ENCODE assay signal across 17 cellular contexts in genomic region chr3:7787871-7788828, GRCh38.
DNase-seq lines count a peak whose midpoint lies in the region; ATAC-seq, FAIRE-seq and TF ChIP-seq lines count a peak whose summit lies in the region.
"Had no signal": no experiment of that assay in that cellular context is flagged by ENCODE, and none has a peak within 500 bp of the region (broad histone marks: within the 10 kb centered on the region; RNA-seq: fewer than 3 reads in every experiment).

No MANE protein-coding gene starts in this region.

- H3K4me3 ChIP-seq in mammary epithelial cell (replicated peaks in 1 of 3; ENCODE audit: insufficient read depth in 1 of 3, low read depth in 2 of 3, low read length in 3 of 3) = no peak overlapping the region
- no peak overlapping the region for H3K4me3 ChIP-seq in keratinocyte (ENCODE audit: control insufficient read depth in 2 of 3, extremely low read depth in 1 of 3, insufficient read depth in 2 of 3, low read depth in 1 of 3, low read length in 3 of 3)
- H3K4me3 ChIP-seq: spleen had no signal

- H3K9me3 ChIP-seq in mammary epithelial cell (replicated peaks; ENCODE audit: insufficient read depth, low read length) (peaks cover 5% of the 10 kb centered on the region), keratinocyte (ENCODE audit: control insufficient read depth, low read depth, low read length) (no peaks in the 10 kb centered on the region)
- H3K9me3 ChIP-seq: spleen had no signal

- WGBS in mammary epithelial cell (ENCODE audit: low coverage, missing lambda C conversion rate) = 56% methylated on average over 5 of the region's 5 CpGs

- no peaks in the 10 kb centered on the region for H3K9me1 ChIP-seq in keratinocyte (ENCODE audit: control insufficient read depth, extremely low read depth, insufficient read depth, low read length)

- dilution Hi-C loops in mammary epithelial cell (cut with HindIII; ENCODE audit: low sequenced_read_pairs) = no loop called here
- dilution Hi-C loops in keratinocyte (cut with MboI; ENCODE audit: extremely low pct_ligation_motif_present, low sequenced_read_pairs) = no loop called here

- H3K79me2 ChIP-seq in mammary epithelial cell (ENCODE audit: insufficient read depth, low read length) = no peaks in the 10 kb centered on the region
- H3K79me2 ChIP-seq in keratinocyte (ENCODE audit: control insufficient read depth, insufficient read depth, low read length) = no peaks in the 10 kb centered on the region

- no peak overlapping the region for H3K27ac Mint-ChIP-seq in glutamatergic neuron (ENCODE audit: unreplicated experiment)
- H3K27ac Mint-ChIP-seq: activated CD4-positive, alpha-beta T cell treated with anti-CD3 and anti-CD28 coated beads, Interleukin-2, amount 10 ng/mL, durations not matched to agents 7 days and 5 days; activated naive CD8-positive, alpha-beta T cell treated with anti-CD3 and anti-CD28 coated beads, Interleukin-2, amount 10 ng/mL, durations not matched to agents 7 days and 5 days; activated T-cell treated with anti-CD3 and anti-CD28 coated beads, Interleukin-2, amount 50 U/mL, for 24 hours had no signal

- CTCF ChIA-PET in mammary epithelial cell (lab: Charles Lee; ENCODE audit: low non-redundant PET) = no interaction called here

- H3K4me2 ChIP-seq in mammary epithelial cell (ENCODE audit: insufficient read depth, low read depth, low read length) = no peak overlapping the region
- peak overlapping the region; percentile 26 for H3K4me2 ChIP-seq in keratinocyte (ENCODE audit: control insufficient read depth, extremely low read depth, insufficient read depth, low read depth, low read length)

- H3K9ac ChIP-seq in mammary epithelial cell (ENCODE audit: insufficient read depth, low read length) = no peak overlapping the region
- H3K9ac ChIP-seq in keratinocyte (ENCODE audit: control insufficient read depth, extremely low read depth, insufficient read depth, low read length) = no peak overlapping the region

- in situ Hi-C loops in ACHN (cut with HindIII; ENCODE audit: low pct_ligation_motif_present, low pct_unique_long_range_greater_than_20kb, low sequenced_read_pairs) (no loop called here), mammary epithelial cell (cut with MboI; ENCODE audit: low sequenced_read_pairs in 2 of 2) (no loop called here)

- H3K36me3 Mint-ChIP-seq in glutamatergic neuron (ENCODE audit: unreplicated experiment) = no peaks in the 10 kb centered on the region
- H3K36me3 Mint-ChIP-seq: activated naive CD8-positive, alpha-beta T cell treated with anti-CD3 and anti-CD28 coated beads, Interleukin-2, amount 10 ng/mL, durations not matched to agents 7 days and 5 days had no signal

- H3K27ac ChIP-seq in mammary epithelial cell (ENCODE audit: insufficient read depth, low read depth, low read length) (no peak overlapping the region), keratinocyte (ENCODE audit: control insufficient read depth, insufficient read depth, low read length) (no peak overlapping the region)
- H3K27ac ChIP-seq: RWPE1, spleen had no signal

- peaks cover 4% of the 10 kb centered on the region for H3K9me3 Mint-ChIP-seq in glutamatergic neuron (ENCODE audit: unreplicated experiment)
- H3K9me3 Mint-ChIP-seq: activated T-cell treated with anti-CD3 and anti-CD28 coated beads, Interleukin-2, amount 50 U/mL, for 24 hours had no signal

- intact Hi-C loops in mammary epithelial cell (cut with micrococcal nuclease) = no loop called here

- H3K27me3 ChIP-seq in mammary epithelial cell (ENCODE audit: insufficient read depth, low read length) (no peaks in the 10 kb centered on the region), keratinocyte (ENCODE audit: control insufficient read depth, extremely low read depth, insufficient read depth, low read length) (no peaks in the 10 kb centered on the region)
- H3K27me3 ChIP-seq: spleen had no signal

- TF ChIP-seq CTCF in mammary epithelial cell (conservative IDR thresholded peaks at IDR 0.05 in 1 of 2, IDR thresholded peaks at IDR 0.05 in 1 of 2; ENCODE audit: extremely low read depth in 1 of 2, insufficient read depth in 1 of 2, low read depth in 1 of 2, low read length in 2 of 2) (no peak), keratinocyte (optimal IDR thresholded peaks at IDR 0.05 in 1 of 3, IDR thresholded peaks at IDR 0.05 in 1 of 3, conservative IDR thresholded peaks at IDR 0.05 in 1 of 3; ENCODE audit: extremely low read depth in 1 of 3, insufficient read depth in 2 of 3, low read length in 3 of 3) (peak in 1 of 3 experiments; percentile 27), glutamatergic neuron (IDR thresholded peaks at IDR 0.05; ENCODE audit: partially characterized antibody, unreplicated experiment) (no peak)

- ATAC-seq in GM19351 (IDR thresholded peaks at IDR 0.05; ENCODE audit: unreplicated experiment) = no peak
- ATAC-seq in HG03520 (IDR thresholded peaks at IDR 0.05; ENCODE audit: unreplicated experiment) = no peak

- H2AFZ ChIP-seq in mammary epithelial cell (ENCODE audit: low read depth, low read length) (no peak overlapping the region), keratinocyte (ENCODE audit: control insufficient read depth, low read length) (no peak overlapping the region)

- FAIRE-seq in keratinocyte (lab: Jason Lieb, UNC) = peak; percentile 94
- FAIRE-seq: colon, H54 had no signal

- no peaks in the 10 kb centered on the region for H3K27me3 Mint-ChIP-seq in glutamatergic neuron (ENCODE audit: unreplicated experiment)
- H3K27me3 Mint-ChIP-seq: activated CD4-positive, alpha-beta T cell treated with anti-CD3 and anti-CD28 coated beads, Interleukin-2, amount 10 ng/mL, durations not matched to agents 7 days and 5 days; activated naive CD8-positive, alpha-beta T cell treated with anti-CD3 and anti-CD28 coated beads, Interleukin-2, amount 10 ng/mL, durations not matched to agents 7 days and 5 days; activated T-cell treated with anti-CD3 and anti-CD28 coated beads, Interleukin-2, amount 50 U/mL, for 24 hours had no signal

- DNase-seq in ACHN (peak; percentile 18), HT1080 (ENCODE audit: low read depth) (peak; percentile 40), mammary epithelial cell (peak; percentile 1), keratinocyte (ENCODE audit: low read depth, low spot score) (peak; percentile 28), NOMO-1 treated with DMSO at 0.1 percent for 48 hours (lab: John Stamatoyannopoulos, UW; ENCODE audit: unreplicated experiment) (no peak), glutamatergic neuron (no peak)
- DNase-seq: activated CD4-positive, alpha-beta T cell treated with anti-CD3 and anti-CD28 coated beads, Interleukin-2, amount 10 ng/mL, durations not matched to agents 7 days and 5 days; activated naive CD8-positive, alpha-beta T cell treated with anti-CD3 and anti-CD28 coated beads, Interleukin-2, amount 10 ng/mL, durations not matched to agents 7 days and 5 days; activated T-cell treated with anti-CD3 and anti-CD28 coated beads, Interleukin-2, amount 50 U/mL, for 24 hours; NCI-H1436 treated with DMSO at 0.1 percent for 48 hours; NCI-H510A treated with DMSO at 0.1 percent for 48 hours; spleen had no signal

- no peaks in the 10 kb centered on the region for H3K36me3 ChIP-seq in mammary epithelial cell (ENCODE audit: insufficient read depth, low read length)
- H3K36me3 ChIP-seq in keratinocyte (ENCODE audit: control insufficient read depth in 2 of 2, extremely low read depth in 1 of 2, insufficient read depth in 2 of 2, low read length in 2 of 2) = no peaks in the 10 kb centered on the region
- H3K36me3 ChIP-seq: spleen had no signal

- no peak overlapping the region for H3K4me3 Mint-ChIP-seq in glutamatergic neuron (ENCODE audit: unreplicated experiment)
- H3K4me3 Mint-ChIP-seq: activated CD4-positive, alpha-beta T cell treated with anti-CD3 and anti-CD28 coated beads, Interleukin-2, amount 10 ng/mL, durations not matched to agents 7 days and 5 days; activated naive CD8-positive, alpha-beta T cell treated with anti-CD3 and anti-CD28 coated beads, Interleukin-2, amount 10 ng/mL, durations not matched to agents 7 days and 5 days; activated T-cell treated with anti-CD3 and anti-CD28 coated beads, Interleukin-2, amount 50 U/mL, for 24 hours had no signal

- H4K20me1 ChIP-seq in mammary epithelial cell (ENCODE audit: insufficient read depth, low read length) (no peaks in the 10 kb centered on the region), keratinocyte (ENCODE audit: control insufficient read depth, extremely low read depth, insufficient read depth, low read length) (no peaks in the 10 kb centered on the region)

- no peaks in the 10 kb centered on the region for H3K4me1 ChIP-seq in mammary epithelial cell (ENCODE audit: insufficient read depth, low read length)
- peaks cover 7% of the 10 kb centered on the region for H3K4me1 ChIP-seq in keratinocyte (ENCODE audit: control insufficient read depth, extremely low read depth, insufficient read depth, low read length)
- H3K4me1 ChIP-seq: spleen had no signal

- no peaks in the 10 kb centered on the region for H3K4me1 Mint-ChIP-seq in glutamatergic neuron (ENCODE audit: low read depth, unreplicated experiment)
- H3K4me1 Mint-ChIP-seq: activated CD4-positive, alpha-beta T cell treated with anti-CD3 and anti-CD28 coated beads, Interleukin-2, amount 10 ng/mL, durations not matched to agents 7 days and 5 days; activated naive CD8-positive, alpha-beta T cell treated with anti-CD3 and anti-CD28 coated beads, Interleukin-2, amount 10 ng/mL, durations not matched to agents 7 days and 5 days had no signal

- BruUV-seq in mammary epithelial cell (replicated peaks; lab: Mats Ljungman, UMichigan) = no TSS peak

Comparison
In these comparisons a context has a peak if more than half of its experiments do, and no peak if none do; other contexts are left out.
1. DNase-seq: peak in ACHN (single experiment), HT1080 (single experiment), mammary epithelial cell (single experiment) and keratinocyte (single experiment); none in NOMO-1 treated with DMSO at 0.1 percent for 48 hours (single experiment) and glutamatergic neuron (single experiment).